1 cellular context compared by ENCODE assay signal in genomic region chr19:17220207-17220758, GRCh38.
TF ChIP-seq lines count a peak whose summit lies in the region.

No MANE protein-coding gene starts in this region.

TF ChIP-seq in K562, 482 proteins besides CTCF, POLR2A, EP300 and RAD21 (continues in another document):
- TF ChIP-seq FOSL1 (tag; conservative IDR thresholded peaks at IDR 0.05): peak; percentile 89
- TF ChIP-seq ATF7 (IDR thresholded peaks at IDR 0.05): peak; percentile 44; the same call in 1 of the 2 replicates
- TF ChIP-seq ZNF12 (CRISPR knock-in tag; IDR thresholded peaks at IDR 0.05): peak; percentile 59; the same call in 1 of the 2 replicates
- no peak for TF ChIP-seq ZNF354B (CRISPR knock-in tag; IDR thresholded peaks at IDR 0.05)
- TF ChIP-seq ZNF639 (CRISPR knock-in tag; conservative IDR thresholded peaks at IDR 0.05 in 1 of 2, IDR thresholded peaks at IDR 0.05 in 1 of 2): 0 out of 4 replicates have a peak, but pooled peaks of 1 of the 2 experiments have one; percentile 31
- TF ChIP-seq MAX (CRISPR knock-in tag; IDR thresholded peaks at IDR 0.05): peak; percentile 87
- 0 out of 2 replicates have a peak, but pooled peaks have one; percentile 4 for TF ChIP-seq NCOR1 (IDR thresholded peaks at IDR 0.05)
- no peak for TF ChIP-seq SAFB2 (IDR thresholded peaks at IDR 0.05; ENCODE audit: borderline replicate concordance, low read depth, low read length, severe bottlenecking)
- TF ChIP-seq E2F1 (CRISPR knock-in tag; IDR thresholded peaks at IDR 0.05): no peak
- TF ChIP-seq TRIM28 (IDR thresholded peaks at IDR 0.05): 0 out of 2 replicates have a peak, but pooled peaks have one; percentile 55
- peak in 2 of 3 experiments; percentile 76 to 82 for TF ChIP-seq YY1 (IDR thresholded peaks at IDR 0.05; ENCODE audit: borderline replicate concordance in 1 of 3, control insufficient read depth in 1 of 3, extremely low read depth in 1 of 3, insufficient read depth in 3 of 3, insufficient read length in 1 of 3, insufficient replicate concordance in 2 of 3, low read depth in 1 of 3, low read length in 2 of 3)
- peak; percentile 34; the same call in 1 of the 2 replicates for TF ChIP-seq HDAC2 (IDR thresholded peaks at IDR 0.05)
- peak; percentile 75; the same call in 1 of the 2 replicates for TF ChIP-seq SMARCA4 (IDR thresholded peaks at IDR 0.05)
- TF ChIP-seq MBD2 (IDR thresholded peaks at IDR 0.05; ENCODE audit: borderline replicate concordance, low read depth): 0 out of 2 replicates have a peak, but pooled peaks have one; percentile 17
- peak; percentile 93 for TF ChIP-seq ZFX (CRISPR knock-in tag; IDR thresholded peaks at IDR 0.05)
- peak; percentile 60 for TF ChIP-seq POLR2B (IDR thresholded peaks at IDR 0.05; ENCODE audit: low read depth, partially characterized antibody)
- no peak for TF ChIP-seq BMI1 (IDR thresholded peaks at IDR 0.05; ENCODE audit: low read length)
- TF ChIP-seq E2F6 (IDR thresholded peaks at IDR 0.05; ENCODE audit: borderline replicate concordance in 1 of 2, extremely low read depth in 1 of 2, insufficient read depth in 1 of 2, insufficient read length in 1 of 2, low read depth in 1 of 2, low read length in 1 of 2, poor library complexity in 1 of 2, severe bottlenecking in 1 of 2): peak; percentile 23 to 44
- TF ChIP-seq SRF (CRISPR knock-in tag; IDR thresholded peaks at IDR 0.05): no peak
- no peak for TF ChIP-seq ZNF507 (tag; conservative IDR thresholded peaks at IDR 0.05)
- peak; percentile 70 for TF ChIP-seq POLR2G (IDR thresholded peaks at IDR 0.05; ENCODE audit: low read depth, low read length)
- peak in 1 of 2 experiments; percentile 37; a peak in 1 of 4 replicates for TF ChIP-seq MNT (conservative IDR thresholded peaks at IDR 0.05)
- TF ChIP-seq ELF4 (CRISPR knock-in tag; IDR thresholded peaks at IDR 0.05): no peak
- TF ChIP-seq ZNF717 (CRISPR knock-in tag; IDR thresholded peaks at IDR 0.05): no peak
- 0 out of 2 replicates have a peak, but pooled peaks have one; percentile 14 for TF ChIP-seq ZNF121 (CRISPR knock-in tag; conservative IDR thresholded peaks at IDR 0.05)
- TF ChIP-seq RBM39 (optimal IDR thresholded peaks at IDR 0.05; ENCODE audit: low read depth, low read length): no peak
- TF ChIP-seq ZNF316 (IDR thresholded peaks at IDR 0.05): peak; percentile 81
- TF ChIP-seq KDM5B (IDR thresholded peaks at IDR 0.05; ENCODE audit: insufficient replicate concordance, low read depth, low read length): peak; percentile 82
- 0 out of 2 replicates have a peak, but pooled peaks have one; percentile 35 for TF ChIP-seq ZBED1 (IDR thresholded peaks at IDR 0.05)
- no peak for TF ChIP-seq NR2C1 (IDR thresholded peaks at IDR 0.05)
- 0 out of 2 replicates have a peak, but pooled peaks have one; percentile 22 for TF ChIP-seq NR2C1 (tag; IDR thresholded peaks at IDR 0.05)
- no peak for TF ChIP-seq RBBP5 (IDR thresholded peaks at IDR 0.05; ENCODE audit: borderline replicate concordance, insufficient read depth, low read length, poor library complexity, severe bottlenecking)
- TF ChIP-seq KLF10 (CRISPR knock-in tag; IDR thresholded peaks at IDR 0.05): no peak
- peak; percentile 64; the same call in 1 of the 2 replicates for TF ChIP-seq PHF8 (IDR thresholded peaks at IDR 0.05; ENCODE audit: borderline replicate concordance, low read length)
- peak; percentile 69 for TF ChIP-seq MAFG (tag; conservative IDR thresholded peaks at IDR 0.05)
- peak; percentile 59 for TF ChIP-seq EP400 (IDR thresholded peaks at IDR 0.05)
- 0 out of 2 replicates have a peak, but pooled peaks have one; percentile 2 for TF ChIP-seq HLTF (IDR thresholded peaks at IDR 0.05)
- no peak for TF ChIP-seq BCLAF1 (IDR thresholded peaks at IDR 0.05; ENCODE audit: borderline replicate concordance in 1 of 2, control insufficient read depth in 1 of 2, low read depth in 2 of 2, low read length in 1 of 2)
- peak; percentile 75 for TF ChIP-seq SMARCE1 (IDR thresholded peaks at IDR 0.05)
- 0 out of 2 replicates have a peak, but pooled peaks have one; percentile 26 for TF ChIP-seq ESRRA (IDR thresholded peaks at IDR 0.05; ENCODE audit: borderline replicate concordance, low read depth)
- 0 out of 2 replicates have a peak, but pooled peaks have one; percentile 18 for TF ChIP-seq SMAD4 (CRISPR knock-in tag; conservative IDR thresholded peaks at IDR 0.05)
- peak; percentile 36; the same call in 1 of the 2 replicates for TF ChIP-seq ARID4B (CRISPR knock-in tag; IDR thresholded peaks at IDR 0.05)
- 0 out of 2 replicates have a peak, but pooled peaks have one; percentile 21 for TF ChIP-seq CEBPG (CRISPR knock-in tag; IDR thresholded peaks at IDR 0.05)
- TF ChIP-seq CEBPG (tag; conservative IDR thresholded peaks at IDR 0.05 in 1 of 2, IDR thresholded peaks at IDR 0.05 in 1 of 2): no peak
- TF ChIP-seq JUND (IDR thresholded peaks at IDR 0.05; ENCODE audit: borderline replicate concordance, low read depth, low read length): peak; percentile 94
- TF ChIP-seq JUND (tag; IDR thresholded peaks at IDR 0.05; ENCODE audit: borderline replicate concordance, low read depth, low read length): peak; percentile 92
- no peak for TF ChIP-seq ATF1 (CRISPR knock-in tag; IDR thresholded peaks at IDR 0.05)
- TF ChIP-seq ATF1 (tag; IDR thresholded peaks at IDR 0.05): peak; percentile 38; the same call in 1 of the 2 replicates
- TF ChIP-seq VEZF1 (CRISPR knock-in tag; IDR thresholded peaks at IDR 0.05): peak; percentile 28; the same call in 1 of the 2 replicates
- no peak for TF ChIP-seq OTX1 (CRISPR knock-in tag; IDR thresholded peaks at IDR 0.05)
- TF ChIP-seq RBFOX2 (IDR thresholded peaks at IDR 0.05; ENCODE audit: low read depth, low read length): peak; percentile 70
- TF ChIP-seq DEAF1 (CRISPR knock-in tag; IDR thresholded peaks at IDR 0.05): no peak
